Comparison of ENCODE assay signal across 8 cellular contexts in genomic region chr7:21426286-21426957, GRCh38. TPM values are rescaled to one million over a fixed set of nuclear protein-coding genes. Genes with fewer than 3 reads are reported as not detected.
DNase-seq lines count a peak whose midpoint lies in the region; ATAC-seq, FAIRE-seq and TF ChIP-seq lines count a peak whose summit lies in the region.

No MANE protein-coding gene starts in this region.

- peaks cover 25% of the 10 kb centered on the region for H3K36me3 Mint-ChIP-seq in CD8-positive, alpha-beta T cell

- peak overlapping the region; percentile 96 for H3K4me3 Mint-ChIP-seq in CD8-positive, alpha-beta T cell

- H3K27me3 Mint-ChIP-seq in CD8-positive, alpha-beta T cell (ENCODE audit: low read depth), result no peaks in the 10 kb centered on the region

- FAIRE-seq in H54 (lab: Jason Lieb, UNC), result no peak

- H3K27ac Mint-ChIP-seq in CD8-positive, alpha-beta T cell, result peak overlapping the region; percentile 98

- ATAC-seq in CD8-positive, alpha-beta T cell, result no peak
- ATAC-seq in HG03571 (IDR thresholded peaks at IDR 0.05; ENCODE audit: unreplicated experiment) (no peak), left colon (no peak)

- H3K9ac ChIP-seq in muscle layer of colon (ENCODE audit: low read length), result no peak overlapping the region

- no peaks in the 10 kb centered on the region for H3K9me3 ChIP-seq in CD8-positive, alpha-beta T cell (ENCODE audit: low read length)
- no peaks in the 10 kb centered on the region for H3K9me3 ChIP-seq in muscle layer of colon (ENCODE audit: low read length)

- peaks cover 33% of the 10 kb centered on the region for H3K4me1 ChIP-seq in CD8-positive, alpha-beta T cell (ENCODE audit: insufficient read depth, low read length)
- peaks cover 16% of the 10 kb centered on the region for H3K4me1 ChIP-seq in muscle layer of colon (ENCODE audit: insufficient read depth, low read length)

- no peak for TF ChIP-seq POLR2A in H54 (IDR thresholded peaks at IDR 0.05; ENCODE audit: low read depth, low read length)

- peaks cover 40% of the 10 kb centered on the region for H3K4me1 Mint-ChIP-seq in CD8-positive, alpha-beta T cell (ENCODE audit: low read depth)

- no peak for TF ChIP-seq CTCF in CD8-positive, alpha-beta T cell (IDR thresholded peaks at IDR 0.05)
- no peak for TF ChIP-seq CTCF in LNCaP clone FGC (IDR thresholded peaks at IDR 0.05; ENCODE audit: control insufficient read depth, extremely low read depth, insufficient read depth)

- no peaks in the 10 kb centered on the region for H3K27me3 ChIP-seq in CD8-positive, alpha-beta T cell (ENCODE audit: insufficient read depth, low read length)
- no peaks in the 10 kb centered on the region for H3K27me3 ChIP-seq in muscle layer of colon (ENCODE audit: control insufficient read depth in 1 of 2, insufficient read depth in 2 of 2, low read length in 2 of 2)

- CTCF ChIA-PET in CD8-positive, alpha-beta T cell (lab: Charles Lee), result interaction anchor here (0.5 to 1.0 kb wide), 3 partner anchors 27 to 92 kb away, joined by 3 to 4 read pairs (median 3); no protein-coding TSS in a partner anchor

- peak overlapping the region; percentile 46 for H3K27ac ChIP-seq in CD8-positive, alpha-beta T cell (ENCODE audit: low read depth, low read length)
- peak overlapping the region; percentile 76 for H3K27ac ChIP-seq in caudate nucleus (ENCODE audit: low read depth, low read length)
- peak overlapping the region; percentile 38 for H3K27ac ChIP-seq in muscle layer of colon (ENCODE audit: low read depth, low read length)

- H3K36me3 ChIP-seq in CD8-positive, alpha-beta T cell (ENCODE audit: insufficient read depth, low read length), result peaks cover 6% of the 10 kb centered on the region
- H3K36me3 ChIP-seq in muscle layer of colon (ENCODE audit: insufficient read depth, low read length), result no peaks in the 10 kb centered on the region

- POLR2A ChIA-PET in CD8-positive, alpha-beta T cell (lab: Charles Lee), result interaction anchor here (0.8 to 2.4 kb wide), 10 partner anchors 14 to 657 kb away, joined by 3 to 14 read pairs (median 4); no protein-coding TSS in a partner anchor

- intact Hi-C loops in CD8-positive, alpha-beta T cell (cut with DNase I, micrococcal nuclease), result loop anchor here (2.0 to 10.0 kb wide), 10 partner anchors 69 to 1756 kb away; partner anchors contain the start of genes TOMM7 (in 2 of the 2), CDCA7L (in 1 of the 2), KLHL7 (in 1 of the 2) and NUP42 (in 1 of the 2)
- intact Hi-C loops in left colon (cut with DNase I, micrococcal nuclease), result no loop called here

- H3K9me3 Mint-ChIP-seq in CD8-positive, alpha-beta T cell, result no peaks in the 10 kb centered on the region

- no peak for DNase-seq in CD8-positive, alpha-beta T cell
- no peak for DNase-seq in LNCaP clone FGC (ENCODE audit: low read depth)
- peak in 3 of 61 donors; percentile 47 to 52 (median 50) for DNase-seq in caudate nucleus (lab: John Stamatoyannopoulos, UW)
- no peak for DNase-seq in NCI-H1694 (lab: John Stamatoyannopoulos, UW)
- DNase-seq in H54 (ENCODE audit: insufficient read length, low spot score), result no peak
- DNase-seq in left colon, result no peak

- peak overlapping the region; percentile 60 for H3K4me3 ChIP-seq in CD8-positive, alpha-beta T cell (ENCODE audit: low read depth, low read length)
- H3K4me3 ChIP-seq in LNCaP clone FGC (ENCODE audit: low read depth, low read length) (peak overlapping the region; percentile 76), muscle layer of colon (ENCODE audit: low read depth in 1 of 2, low read length in 2 of 2) (peak overlapping the region; percentile 45 to 54)

RNA-seq across cellular contexts. Expression of gene SP4, which starts 1.5 kb away (rescaled TPM):
- total RNA-seq in CD8-positive, alpha-beta T cell, result 10 to 100 TPM; 36.0 to 40.2 TPM
- 1 to 10 TPM; 2.2 to 5.2 TPM for total RNA-seq in left colon

Comparison
In these comparisons a context has a peak if more than half of its experiments do, and no peak if none do; other contexts are left out.
1. RNA of gene SP4, which starts 1.5 kb away (total RNA-seq): 36.0 to 40.2 TPM in CD8-positive, alpha-beta T cell; 2.2 to 5.2 TPM in left colon; every median in the first group is over 4 times any median in the second.
2. intact Hi-C loops: an anchor here in CD8-positive, alpha-beta T cell (2.0 to 10.0 kb wide); none called in left colon.
3. Peak in every context shown above with its lines, with median percentiles within 50 percentile points of each other: H3K27ac ChIP-seq and H3K4me3 ChIP-seq.